ENCODE assay signal across 14 cellular contexts in genomic region chr5:150419630-150420270, GRCh38. TPM values are rescaled to one million over a fixed set of nuclear protein-coding genes. Genes with fewer than 3 reads are reported as not detected.
A peak's percentile ranks its signal among the peaks of the same experiment; 100 is the strongest.
DNase-seq lines count a peak whose midpoint lies in the region; ATAC-seq and TF ChIP-seq lines count a peak whose summit lies in the region.
"Had no signal": no experiment of that assay in that cellular context is flagged by ENCODE, and none has a peak within 500 bp of the region (broad histone marks: within the 10 kb centered on the region; RNA-seq: fewer than 3 reads in every experiment).

No MANE protein-coding gene starts in this region.

- DNase-seq in SK-MEL-5 (ENCODE audit: low read depth, low spot score) (peak; percentile 53), neural progenitor cell (ENCODE audit: low spot score) (peak; percentile 29), adrenal gland (no peak), natural killer cell (no peak), NCI-H2029 (lab: John Stamatoyannopoulos, UW) (no peak), DMS53 treated with DMSO at 0.1 percent for 48 hours (lab: John Stamatoyannopoulos, UW; ENCODE audit: unreplicated experiment) (no peak)
- DNase-seq: Caco-2; NCI-H1436; stimulated activated CD4-positive, alpha-beta T cell treated with anti-CD3 and anti-CD28 coated beads, Interleukin-4, amount 100 ng/mL, for 4 hours had no signal

- 78 to 92% (median 85%) methylated on average over 7 of the region's 7 CpGs for WGBS in adrenal gland, 4 donors

- no peak for TF ChIP-seq POLR2A in adrenal gland (IDR thresholded peaks at IDR 0.05)

- in situ Hi-C loops in SK-MEL-5 (cut with HindIII; ENCODE audit: low pct_unique_long_range_greater_than_20kb, low sequenced_read_pairs) = no loop called here

- H3K9me3 ChIP-seq in neural progenitor cell (ENCODE audit: low read depth) (no peaks in the 10 kb centered on the region), adrenal gland (replicated peaks in 1 of 3) (no peaks in the 10 kb centered on the region)
- H3K9me3 ChIP-seq: Caco-2, suprapubic skin had no signal

- H3K27me3 ChIP-seq in neural progenitor cell (no peaks in the 10 kb centered on the region), adrenal gland (no peaks in the 10 kb centered on the region)
- H3K27me3 ChIP-seq: suprapubic skin had no signal

- H3K27ac Mint-ChIP-seq in neural progenitor cell = no peak overlapping the region
- peak overlapping the region in 1 of 2 donors; percentile 17 for H3K27ac Mint-ChIP-seq in natural killer cell
- H3K27ac Mint-ChIP-seq: progenitor cell of endocrine pancreas had no signal

- H3K4me1 ChIP-seq in neural progenitor cell (peaks cover 14% of the 10 kb centered on the region), adrenal gland (replicated peaks in 1 of 2) (no peaks in the 10 kb centered on the region)
- H3K4me1 ChIP-seq: Caco-2, suprapubic skin had no signal

- H3K9me3 Mint-ChIP-seq in neural progenitor cell (no peaks in the 10 kb centered on the region), natural killer cell (no peaks in the 10 kb centered on the region)

- H3K4me3 Mint-ChIP-seq in neural progenitor cell = no peak overlapping the region
- H3K4me3 Mint-ChIP-seq in natural killer cell = no peak overlapping the region

- no peaks in the 10 kb centered on the region for H3K79me2 ChIP-seq in neural progenitor cell (ENCODE audit: low read depth)

- peaks cover 5% of the 10 kb centered on the region for H3F3A ChIP-seq in neural progenitor cell (ENCODE audit: low read depth)

- H3K4me2 ChIP-seq in neural progenitor cell = peak overlapping the region; percentile 45

- peak overlapping the region; percentile 68 for H2AFZ ChIP-seq in neural progenitor cell (replicated peaks)

- H3K4me3 ChIP-seq in neural progenitor cell (no peak overlapping the region), adrenal gland (no peak overlapping the region)
- H3K4me3 ChIP-seq: suprapubic skin had no signal

- H4K20me1 ChIP-seq in neural progenitor cell (ENCODE audit: low read depth) = no peaks in the 10 kb centered on the region

- H3K27me3 Mint-ChIP-seq in neural progenitor cell (ENCODE audit: insufficient read depth, low read depth) = no peaks in the 10 kb centered on the region
- H3K27me3 Mint-ChIP-seq in natural killer cell (ENCODE audit: low read depth in 2 of 2) = peaks cover 0 to 2% of the 10 kb centered on the region in 2 donors

- H3K36me3 Mint-ChIP-seq in neural progenitor cell = no peaks in the 10 kb centered on the region
- no peaks in the 10 kb centered on the region for H3K36me3 Mint-ChIP-seq in natural killer cell

- H3K4me1 Mint-ChIP-seq in neural progenitor cell (peaks cover 4% of the 10 kb centered on the region), natural killer cell (peaks cover 11 to 15% of the 10 kb centered on the region in 2 donors)

- peak; percentile 56 for ATAC-seq in GM18907 (IDR thresholded peaks at IDR 0.05; ENCODE audit: unreplicated experiment)
- peak; percentile 67 for ATAC-seq in HG02852 (IDR thresholded peaks at IDR 0.05; ENCODE audit: unreplicated experiment)
- ATAC-seq in natural killer cell = no peak
- ATAC-seq: HCT116 had no signal

- intact Hi-C loops in adrenal gland (cut with DNase I) = no loop called here
- intact Hi-C loops in natural killer cell (cut with micrococcal nuclease) = no loop called here

- H3K36me3 ChIP-seq in neural progenitor cell (no peaks in the 10 kb centered on the region), adrenal gland (replicated peaks in 1 of 2) (no peaks in the 10 kb centered on the region)
- H3K36me3 ChIP-seq: suprapubic skin had no signal

- no peak overlapping the region for H3K9ac ChIP-seq in neural progenitor cell

- TF ChIP-seq CTCF in neural progenitor cell (IDR thresholded peaks at IDR 0.05) = no peak
- TF ChIP-seq CTCF in adrenal gland (IDR thresholded peaks at IDR 0.05) = no peak
- TF ChIP-seq CTCF in natural killer cell (IDR thresholded peaks at IDR 0.05) = no peak

- H3K27ac ChIP-seq in neural progenitor cell = peak overlapping the region; percentile 53
- H3K27ac ChIP-seq in adrenal gland = no peak overlapping the region
- H3K27ac ChIP-seq: suprapubic skin had no signal

RNA-seq across cellular contexts. Expression of gene CD74, which starts 7.0 kb away (rescaled TPM):
- total RNA-seq in SK-MEL-5 (2014; rRNA removed; shearing (Covaris generic)) = 46.8 and 48.5 TPM in 2 replicates
- 165 and 174 TPM in 2 replicates for polyA plus RNA-seq in SK-MEL-5 (2015; cell fraction: cytosol; rRNA removed)
- polyA plus RNA-seq in SK-MEL-5 (2015; cell fraction: nucleus; rRNA removed) = 28.8 and 31.9 TPM in 2 replicates
- 9.8 and 25.6 TPM in 2 replicates for total RNA-seq in neural progenitor cell (ENCODE audit: low replicate concordance)
- total RNA-seq in adrenal gland = 1,000 to 10,000 TPM in 6 of 8 donors, 100 to 1,000 TPM in 2; 582 to 3,185 (median 2,268) TPM
- polyA plus RNA-seq in adrenal gland = 100 to 1,000 TPM; 719 to 852 (median 838) TPM
- total RNA-seq in natural killer cell = 100 to 1,000 TPM; 550 to 913 (median 748) TPM

RNA-seq across cellular contexts. Expression of gene RPS14, which starts 29.8 kb away (rescaled TPM):
- total RNA-seq in SK-MEL-5 (2014; rRNA removed; shearing (Covaris generic)) = 2,665 and 2,807 TPM in 2 replicates
- 2,027 and 2,592 TPM in 2 replicates for polyA plus RNA-seq in SK-MEL-5 (2015; cell fraction: cytosol; rRNA removed)
- polyA plus RNA-seq in SK-MEL-5 (2015; cell fraction: nucleus; rRNA removed) = 301 and 412 TPM in 2 replicates
- 3,204 and 3,639 TPM in 2 replicates for total RNA-seq in neural progenitor cell (ENCODE audit: low replicate concordance)
- 1,000 to 10,000 TPM; 1,380 to 3,506 (median 1,891) TPM for total RNA-seq in adrenal gland
- polyA plus RNA-seq in adrenal gland = 1,000 to 10,000 TPM; 1,067 to 2,924 (median 1,712) TPM
- total RNA-seq in natural killer cell = 1,000 to 10,000 TPM; 1,744 to 2,278 (median 2,016) TPM

Comparison
In these comparisons a context has a peak if more than half of its experiments do, and no peak if none do; other contexts are left out.
1. ATAC-seq: peak in GM18907 (single experiment) and HG02852 (single experiment); none in natural killer cell (0 of 3).
2. DNase-seq: peak in SK-MEL-5 (single experiment) and neural progenitor cell (single experiment); none in adrenal gland (0 of 7), natural killer cell (single experiment), NCI-H2029 (single experiment) and DMS53 treated with DMSO at 0.1 percent for 48 hours (single experiment).
3. RNA of gene CD74, which starts 7.0 kb away (total RNA-seq): 582 to 3,185 TPM in adrenal gland and 550 to 913 TPM in natural killer cell; 46.8 to 48.5 TPM in SK-MEL-5 and 9.8 to 25.6 TPM in neural progenitor cell; every median in the first group is over 10 times any median in the second.